ENCODE assay signal across 13 cellular contexts in genomic region chr6:105781248-105781647, GRCh38.
DNase-seq lines count a peak whose midpoint lies in the region; ATAC-seq and TF ChIP-seq lines count a peak whose summit lies in the region.
"Had no signal": no experiment of that assay in that cellular context is flagged by ENCODE, and none has a peak within 500 bp of the region (broad histone marks: within the 10 kb centered on the region; RNA-seq: fewer than 3 reads in every experiment).

No MANE protein-coding gene starts in this region.

- DNase-seq in OCI-LY7 (ENCODE audit: low spot score) (no peak), NCI-H446 treated with DMSO at 0.1 percent for 48 hours (lab: John Stamatoyannopoulos, UW) (no peak), left ventricle myocardium superior (no peak), cardiac septum (ENCODE audit: low spot score) (no peak)
- DNase-seq in activated CD8-positive, alpha-beta memory T cell treated with anti-CD3 and anti-CD28 coated beads, Interleukin-2, amount 50 U/mL, for 4 hours, result peak; percentile 55
- DNase-seq in stimulated activated CD8-positive, alpha-beta memory T cell treated with anti-CD3 and anti-CD28 coated beads, Interleukin-15, amount 100 ng/mL, for 4 hours (ENCODE audit: low read depth in 2 of 2), result peak; percentile 17 to 46
- DNase-seq: activated B cell treated with CpG ODN at 0.5 μM for 24 hours, NCI-H187, Peyer's patch, sigmoid colon, upper lobe of right lung had no signal

- H2AFZ ChIP-seq in OCI-LY7 (ENCODE audit: low read length), result peak overlapping the region; percentile 37

- H3K4me2 ChIP-seq in OCI-LY7 (ENCODE audit: low read length), result peak overlapping the region; percentile 35; the same call in 1 of the 2 replicates

- H3K9me3 ChIP-seq in OCI-LY7 (ENCODE audit: low read length), result no peaks in the 10 kb centered on the region
- H3K9me3 ChIP-seq: Peyer's patch, sigmoid colon, upper lobe of right lung had no signal

- no peak overlapping the region for H3K4me3 ChIP-seq in OCI-LY7 (ENCODE audit: low read depth, low read length, poor library complexity, severe bottlenecking)
- H3K4me3 ChIP-seq: Peyer's patch, sigmoid colon, upper lobe of right lung had no signal

- no peaks in the 10 kb centered on the region for H4K20me1 ChIP-seq in OCI-LY7 (ENCODE audit: insufficient read depth, low read length)

- H3K9me2 ChIP-seq in OCI-LY7 (ENCODE audit: insufficient read depth, low read length), result no peaks in the 10 kb centered on the region

- H3K36me3 ChIP-seq in OCI-LY7 (ENCODE audit: insufficient read depth, low read length), result no peaks in the 10 kb centered on the region; the same call in 1 of the 2 replicates
- H3K36me3 ChIP-seq: Peyer's patch, sigmoid colon, upper lobe of right lung had no signal

- peaks cover 58% of the 10 kb centered on the region for H3K4me1 ChIP-seq in OCI-LY7 (ENCODE audit: insufficient read depth, low read length, poor library complexity, severe bottlenecking)
- H3K4me1 ChIP-seq: Peyer's patch, sigmoid colon, upper lobe of right lung had no signal

- TF ChIP-seq CTCF in OCI-LY7 (conservative IDR thresholded peaks at IDR 0.05; ENCODE audit: low read length), result no peak

- H3K79me2 ChIP-seq in OCI-LY7 (ENCODE audit: insufficient read depth, low read depth, low read length), result no peaks in the 10 kb centered on the region

- intact Hi-C loops in OCI-LY7 (cut with micrococcal nuclease; ENCODE audit: unreplicated experiment), result no loop called here
- intact Hi-C loops in left ventricle myocardium superior (cut with micrococcal nuclease), result no loop called here
- intact Hi-C loops in cardiac septum (cut with DNase I), result no loop called here

- ATAC-seq in esophagus mucosa (peak; percentile 85), left ventricle myocardium superior (no peak), HG02763 (IDR thresholded peaks at IDR 0.05; ENCODE audit: unreplicated experiment) (no peak)
- ATAC-seq: upper lobe of right lung had no signal

- BruUV-seq in OCI-LY7 (replicated peaks; lab: Mats Ljungman, UMichigan), result no TSS peak

- POLR2A ChIA-PET in OCI-LY7 (lab: Charles Lee), result interaction anchor here (0.6 to 1.8 kb wide), 7 partner anchors 8 to 309 kb away, joined by 3 to 6 read pairs (median 4); no protein-coding TSS in a partner anchor

- CTCF ChIA-PET in OCI-LY7 (lab: Charles Lee; ENCODE audit: unreplicated experiment), result no interaction called here

- H3K27ac ChIP-seq in OCI-LY7 (ENCODE audit: low read depth, low read length, poor library complexity, severe bottlenecking), result no peak overlapping the region
- H3K27ac ChIP-seq: Peyer's patch, sigmoid colon, upper lobe of right lung had no signal

Comparison
In these comparisons a context has a peak if more than half of its experiments do, and no peak if none do; other contexts are left out.
1. DNase-seq: peak in activated CD8-positive, alpha-beta memory T cell treated with anti-CD3 and anti-CD28 coated beads, Interleukin-2, amount 50 U/mL, for 4 hours (single experiment) and stimulated activated CD8-positive, alpha-beta memory T cell treated with anti-CD3 and anti-CD28 coated beads, Interleukin-15, amount 100 ng/mL, for 4 hours (2 of 2); none in OCI-LY7 (single experiment), NCI-H446 treated with DMSO at 0.1 percent for 48 hours (single experiment), left ventricle myocardium superior (single experiment) and cardiac septum (single experiment).